In genomic region chr1:3250624-3251023, GRCh38 we compare ENCODE assay signal across 20 cellular contexts.
DNase-seq lines count a peak whose midpoint lies in the region; ATAC-seq, FAIRE-seq and TF ChIP-seq lines count a peak whose summit lies in the region.
"Had no signal": no experiment of that assay in that cellular context is flagged by ENCODE, and none has a peak within 500 bp of the region (broad histone marks: within the 10 kb centered on the region; RNA-seq: fewer than 3 reads in every experiment).

No MANE protein-coding gene starts in this region.

- no peak overlapping the region for H3K4me3 ChIP-seq in Peyer's patch
- peak overlapping the region in 1 of 2 donors; percentile 17 for H3K4me3 ChIP-seq in duodenal mucosa (ENCODE audit: low read depth in 1 of 2, low read length in 2 of 2)
- H3K4me3 ChIP-seq in neural cell (ENCODE audit: low read length), result no peak overlapping the region
- no peak overlapping the region for H3K4me3 ChIP-seq in small intestine (ENCODE audit: low read depth in 1 of 2, low read length in 2 of 2)
- no peak overlapping the region for H3K4me3 ChIP-seq in Karpas-422 (ENCODE audit: low read length)
- H3K4me3 ChIP-seq in lower lobe of right lung, result no peak overlapping the region
- H3K4me3 ChIP-seq: A549, HAP-1, K562 had no signal

- H3K27ac ChIP-seq in Peyer's patch (peak overlapping the region in 3 of 4 donors; percentile 59 to 89 (median 88)), duodenal mucosa (ENCODE audit: low read depth, low read length) (peak overlapping the region; percentile 68), neural cell (ENCODE audit: low read length) (peak overlapping the region; percentile 70), small intestine (ENCODE audit: low read depth in 1 of 2, low read length in 1 of 2) (peak overlapping the region; percentile 95 to 96), Karpas-422 (ENCODE audit: low read length) (no peak overlapping the region), lower lobe of right lung (no peak overlapping the region)
- H3K27ac ChIP-seq: A549 had no signal

- peaks cover 6% of the 10 kb centered on the region for H3F3A ChIP-seq in neural cell (ENCODE audit: insufficient read depth, low read length, poor library complexity, severe bottlenecking)

- no peak for TF ChIP-seq EP300 in neural cell (conservative IDR thresholded peaks at IDR 0.05; ENCODE audit: poor library complexity, severe bottlenecking)

- TF ChIP-seq CTCF in Peyer's patch (IDR thresholded peaks at IDR 0.05) (no peak), neural cell (IDR thresholded peaks at IDR 0.05; ENCODE audit: poor library complexity, severe bottlenecking) (no peak), lower lobe of right lung (IDR thresholded peaks at IDR 0.05) (no peak)

- H3K4me2 ChIP-seq in neural cell (ENCODE audit: low read length) (no peak overlapping the region), Karpas-422 (ENCODE audit: low read depth, low read length, poor library complexity, severe bottlenecking) (no peak overlapping the region)
- H3K4me2 ChIP-seq: A549 had no signal

- no peak for TF ChIP-seq RAD21 in neural cell (conservative IDR thresholded peaks at IDR 0.05)

- H3K9ac ChIP-seq in duodenal mucosa (ENCODE audit: low read depth in 1 of 2, low read length in 2 of 2) (peak overlapping the region; percentile 42 to 63), neural cell (ENCODE audit: low read length) (peak overlapping the region; percentile 29), Karpas-422 (ENCODE audit: low read length) (no peak overlapping the region)

- intact Hi-C loops in lower lobe of right lung (cut with DNase I), result no loop called here

- WGBS in small intestine, 3 donors, result 15 to 61% (median 26%) methylated on average over 5 of the region's 5 CpGs

- H3K27me3 ChIP-seq in Peyer's patch (no peaks in the 10 kb centered on the region), duodenal mucosa (ENCODE audit: control insufficient read depth in 1 of 2, insufficient read depth in 2 of 2, low read length in 2 of 2) (no peaks in the 10 kb centered on the region), neural cell (ENCODE audit: insufficient read depth, low read depth, low read length) (no peaks in the 10 kb centered on the region), small intestine (ENCODE audit: control insufficient read depth in 2 of 2, insufficient read depth in 2 of 2, low read length in 2 of 2) (peaks cover 0 to 2% of the 10 kb centered on the region in 2 donors), Karpas-422 (ENCODE audit: low read length) (no peaks in the 10 kb centered on the region), lower lobe of right lung (ENCODE audit: low read depth) (peaks cover 27% of the 10 kb centered on the region)

- H3K9me2 ChIP-seq in neural cell (ENCODE audit: insufficient read depth, low read length) (no peaks in the 10 kb centered on the region), Karpas-422 (replicated peaks; ENCODE audit: insufficient read depth, low read length) (no peaks in the 10 kb centered on the region)

- ATAC-seq in lower lobe of right lung, result no peak
- ATAC-seq: K562, PC-3 had no signal

- DNase-seq in Peyer's patch (no peak), small intestine (no peak), Karpas-422 (no peak), lower lobe of right lung (no peak)
- no peak for DNase-seq in stimulated activated CD4-positive, alpha-beta T cell treated with anti-CD3 and anti-CD28 coated beads, Interleukin-15, amount 100 ng/mL, for 24 hours
- DNase-seq: DMS79 treated with DMSO at 0.1 percent for 48 hours, MM.1S, NCI-H1048, NCI-H187 treated with DMSO at 0.1 percent for 48 hours, NCI-H2107, NCI-H446 treated with DMSO at 0.1 percent for 48 hours, NCI-H526 treated with DMSO at 0.1 percent for 48 hours, PC-3, RPMI8226, SHP77 had no signal

- H3K4me1 ChIP-seq in Peyer's patch, result peaks cover 0 to 37% (median 2%) of the 10 kb centered on the region in 4 donors
- peaks cover 48 to 56% of the 10 kb centered on the region in 2 donors for H3K4me1 ChIP-seq in duodenal mucosa (ENCODE audit: control insufficient read depth in 1 of 2, insufficient read depth in 2 of 2, low read length in 2 of 2)
- H3K4me1 ChIP-seq in small intestine (ENCODE audit: control insufficient read depth in 2 of 2, insufficient read depth in 1 of 2, low read depth in 1 of 2, low read length in 1 of 2), result peaks cover 4 to 9% of the 10 kb centered on the region in 2 donors
- H3K4me1 ChIP-seq in Karpas-422 (ENCODE audit: low read length), result no peaks in the 10 kb centered on the region
- H3K4me1 ChIP-seq in lower lobe of right lung, result no peaks in the 10 kb centered on the region
- H3K4me1 ChIP-seq: A549 had no signal

- no peak for TF ChIP-seq POLR2A in Peyer's patch (IDR thresholded peaks at IDR 0.05)

- FAIRE-seq in small intestine (lab: Jason Lieb, UNC), result no peak
- FAIRE-seq: A549, K562 had no signal

- H3K9me3 ChIP-seq in Peyer's patch, result no peaks in the 10 kb centered on the region
- H3K9me3 ChIP-seq in duodenal mucosa (ENCODE audit: control insufficient read depth in 1 of 2, low read length in 2 of 2), result no peaks in the 10 kb centered on the region
- H3K9me3 ChIP-seq in neural cell (ENCODE audit: low read length), result no peaks in the 10 kb centered on the region
- no peaks in the 10 kb centered on the region for H3K9me3 ChIP-seq in small intestine (ENCODE audit: control insufficient read depth, low read depth)
- H3K9me3 ChIP-seq in Karpas-422 (ENCODE audit: low read length), result no peaks in the 10 kb centered on the region
- H3K9me3 ChIP-seq in lower lobe of right lung, result no peaks in the 10 kb centered on the region
- H3K9me3 ChIP-seq: A549, HAP-1 had no signal

- H2AFZ ChIP-seq in neural cell (ENCODE audit: low read depth, low read length), result no peak overlapping the region
- H2AFZ ChIP-seq in Karpas-422 (ENCODE audit: low read length), result no peak overlapping the region

- H3K79me2 ChIP-seq in neural cell (replicated peaks; ENCODE audit: insufficient read depth, low read length), result peaks cover 8% of the 10 kb centered on the region
- H3K79me2 ChIP-seq in Karpas-422 (ENCODE audit: low read length), result no peaks in the 10 kb centered on the region

- H3K36me3 ChIP-seq in Peyer's patch (no peaks in the 10 kb centered on the region), duodenal mucosa (ENCODE audit: control insufficient read depth in 1 of 2, insufficient read depth in 2 of 2, low read length in 2 of 2) (no peaks in the 10 kb centered on the region), neural cell (ENCODE audit: insufficient read depth, low read length) (no peaks in the 10 kb centered on the region), small intestine (ENCODE audit: control insufficient read depth in 2 of 2, insufficient read depth in 2 of 2, low read length in 2 of 2) (no peaks in the 10 kb centered on the region), Karpas-422 (ENCODE audit: insufficient read depth, low read length) (no peaks in the 10 kb centered on the region), lower lobe of right lung (no peaks in the 10 kb centered on the region)
- H3K36me3 ChIP-seq: HAP-1 had no signal

- no peaks in the 10 kb centered on the region for H4K20me1 ChIP-seq in neural cell (ENCODE audit: insufficient read depth)
- H4K20me1 ChIP-seq in Karpas-422 (ENCODE audit: insufficient read depth, low read depth, low read length), result no peaks in the 10 kb centered on the region

TF ChIP-seq in neural cell, 6 proteins besides CTCF, POLR2A, EP300 and RAD21:
- TF ChIP-seq REST (IDR thresholded peaks at IDR 0.05; ENCODE audit: borderline replicate concordance), result no peak
- no peak for TF ChIP-seq TAF1 (IDR thresholded peaks at IDR 0.05; ENCODE audit: low read depth)
- no peak for TF ChIP-seq POLR2AphosphoS5 (IDR thresholded peaks at IDR 0.05)
- no peak for TF ChIP-seq MXI1 (conservative IDR thresholded peaks at IDR 0.05; ENCODE audit: poor library complexity, severe bottlenecking)
- no peak for TF ChIP-seq EZH2 (IDR thresholded peaks at IDR 0.05; ENCODE audit: borderline replicate concordance, insufficient read depth, low read length, poor library complexity, severe bottlenecking)
- no peak for TF ChIP-seq SMC3 (conservative IDR thresholded peaks at IDR 0.05; ENCODE audit: poor library complexity)
TF ChIP-seq in neural cell: peak in this region for 0.

Comparison
In these comparisons a context has a peak if more than half of its experiments do, and no peak if none do; other contexts are left out.
1. H3K27ac ChIP-seq: peak in Peyer's patch (3 of 4), duodenal mucosa (single experiment), neural cell (single experiment) and small intestine (2 of 2); none in Karpas-422 (single experiment) and lower lobe of right lung (single experiment).